In genomic region chr11:16776716-16777115, GRCh38 we compare ENCODE assay signal across 1 cellular context.
TF ChIP-seq lines count a peak whose summit lies in the region.

No MANE protein-coding gene starts in this region.

TF ChIP-seq in HepG2, 621 proteins besides CTCF, POLR2A, EP300 and RAD21 (continued from another document):
- no peak for TF ChIP-seq ZHX2 (IDR thresholded peaks at IDR 0.05; ENCODE audit: low read depth)
- no peak for TF ChIP-seq ZHX2 (CRISPR knock-in tag; IDR thresholded peaks at IDR 0.05; ENCODE audit: borderline replicate concordance)
- TF ChIP-seq ETV6 (CRISPR knock-in tag; conservative IDR thresholded peaks at IDR 0.05): no peak
